Comparison of ENCODE assay signal across 16 cellular contexts in the genomic region with DNA sequence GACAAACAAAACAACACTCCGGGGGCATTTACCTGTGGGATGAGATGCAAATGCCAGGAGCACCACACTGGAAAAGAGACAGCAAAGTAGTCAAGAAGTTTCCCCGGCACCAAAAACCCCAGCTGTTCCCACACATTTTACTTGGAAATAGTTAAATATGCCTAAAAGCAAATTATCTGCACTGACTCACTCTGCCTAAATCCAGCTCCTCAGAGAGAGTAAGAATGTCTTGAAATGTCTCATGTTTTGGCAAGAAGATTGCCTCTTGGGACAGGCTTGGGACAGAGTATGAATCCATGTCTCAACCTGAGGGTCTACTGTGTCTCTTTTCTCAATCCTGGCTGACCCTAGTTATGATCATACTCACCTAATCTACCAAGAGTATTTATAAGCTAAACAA.
DNase-seq lines count a peak whose midpoint lies in the region; ATAC-seq, FAIRE-seq and TF ChIP-seq lines count a peak whose summit lies in the region.
"Had no signal": no experiment of that assay in that cellular context is flagged by ENCODE, and none has a peak within 500 bp of the region (broad histone marks: within the 10 kb centered on the region; RNA-seq: fewer than 3 reads in every experiment).

No MANE protein-coding gene starts in this region.

- H3K9me3 ChIP-seq in K562 (replicated peaks; ENCODE audit: control insufficient read depth, insufficient read depth, low read depth, low read length) = no peaks in the 10 kb centered on the region
- no peaks in the 10 kb centered on the region for H3K9me3 ChIP-seq in smooth muscle cell (replicated peaks; ENCODE audit: low read depth)
- H3K9me3 ChIP-seq: ovary had no signal

- H3K27ac ChIP-seq in K562 (ENCODE audit: extremely low read depth, low read depth, low read length) = no peak overlapping the region
- H3K27ac ChIP-seq in smooth muscle cell (ENCODE audit: low read depth) = peak overlapping the region; percentile 30
- H3K27ac ChIP-seq: C4-2B, ovary had no signal

- H3K9me1 ChIP-seq in K562 (ENCODE audit: control insufficient read depth, insufficient read depth, low read length) = no peaks in the 10 kb centered on the region

- H3K4me2 ChIP-seq in K562 (ENCODE audit: insufficient read depth, low read length) (no peak overlapping the region), smooth muscle cell (peak overlapping the region; percentile 55)

- no peaks in the 10 kb centered on the region for H3F3A ChIP-seq in smooth muscle cell (ENCODE audit: low read depth)

- FAIRE-seq in GM19239 (lab: Jason Lieb, UNC) = peak; percentile 26
- no peak for FAIRE-seq in K562 (lab: Jason Lieb, UNC)
- no peak for FAIRE-seq in D721Med (lab: Jason Lieb, UNC)
- FAIRE-seq: urothelium cell line had no signal

- TF ChIP-seq EP300 in K562 (IDR thresholded peaks at IDR 0.05; ENCODE audit: low read length) = no peak

- peak; percentile 17; the same call in 1 of the 3 replicates for ATAC-seq in K562
- ATAC-seq in left ventricle myocardium superior = peak; percentile 91

- TF ChIP-seq RAD21 in K562 (CRISPR knock-in tag; conservative IDR thresholded peaks at IDR 0.05 in 1 of 2, IDR thresholded peaks at IDR 0.05 in 1 of 2) = no peak

- TF ChIP-seq CTCF in K562 (IDR thresholded peaks at IDR 0.05 in 2 of 3, conservative IDR thresholded peaks at IDR 0.05 in 1 of 3; ENCODE audit: insufficient read depth in 2 of 3, low read depth in 1 of 3, low read length in 3 of 3) = no peak
- TF ChIP-seq CTCF in smooth muscle cell (IDR thresholded peaks at IDR 0.05; ENCODE audit: borderline replicate concordance, insufficient read depth, poor library complexity, severe bottlenecking) = no peak
- TF ChIP-seq CTCF in D721Med (IDR thresholded peaks at IDR 0.05; ENCODE audit: insufficient read depth, missing control alignments) = no peak

- no peaks in the 10 kb centered on the region for H3K4me1 ChIP-seq in K562 (replicated peaks in 1 of 2; ENCODE audit: control insufficient read depth in 2 of 2, insufficient read depth in 2 of 2, low read length in 2 of 2)
- peaks cover 8% of the 10 kb centered on the region for H3K4me1 ChIP-seq in smooth muscle cell (ENCODE audit: low read depth)

- H3K79me2 ChIP-seq in K562 (ENCODE audit: control insufficient read depth, insufficient read depth, low read length) (no peaks in the 10 kb centered on the region), smooth muscle cell (ENCODE audit: low read depth) (no peaks in the 10 kb centered on the region)

- BruUV-seq in K562 (replicated peaks; lab: Mats Ljungman, UMichigan) = no TSS peak

- H2AFZ ChIP-seq in K562 (ENCODE audit: low read depth, low read length) (no peak overlapping the region), smooth muscle cell (ENCODE audit: low read depth) (no peak overlapping the region)

- H3K9ac ChIP-seq in K562 (ENCODE audit: insufficient read depth in 1 of 2, low read depth in 2 of 2, low read length in 2 of 2) (no peak overlapping the region), smooth muscle cell (ENCODE audit: low read depth) (no peak overlapping the region)

- in situ Hi-C loops in K562 (cut with MboI) = no loop called here

- no peak for DNase-seq in GM19239 (ENCODE audit: insufficient read length, low spot score)
- DNase-seq in K562 (ENCODE audit: extremely low read depth in 1 of 4, low spot score in 3 of 4) = no peak
- no peak for DNase-seq in left ventricle myocardium superior
- DNase-seq in smooth muscle cell (lab: John Stamatoyannopoulos, UW; ENCODE audit: unreplicated experiment) = no peak
- no peak for DNase-seq in dermis blood vessel endothelial cell
- no peak for DNase-seq in NCI-H1694 treated with DMSO at 0.1 percent for 48 hours (lab: John Stamatoyannopoulos, UW)
- no peak for DNase-seq in inferior parietal cortex (ENCODE audit: extremely low spot score)
- no peak for DNase-seq in D721Med (ENCODE audit: insufficient read length, low spot score)
- DNase-seq: activated CD8-positive, alpha-beta memory T cell treated with anti-CD3 and anti-CD28 coated beads, Interleukin-2, amount 50 U/mL, for 48 hours; activated naive CD4-positive, alpha-beta T cell treated with anti-CD3 and anti-CD28 coated beads, Interleukin-2, amount 10 ng/mL, durations not matched to agents 7 days and 5 days; erythroblast; NCI-H510A; OCI-M1; ovary had no signal

- POLR2A ChIA-PET in K562 (lab: Yijun Ruan, JAX) = interaction anchor here (0.6 kb wide), 1 partner anchor 1825 kb away, joined by 3 read pairs; no protein-coding TSS in a partner anchor

- intact Hi-C loops in K562 (cut with micrococcal nuclease) (no loop called here), left ventricle myocardium superior (cut with micrococcal nuclease) (no loop called here)

- H4K20me1 ChIP-seq in K562 (replicated peaks; ENCODE audit: control insufficient read depth, insufficient read depth, low read length) (no peaks in the 10 kb centered on the region), smooth muscle cell (ENCODE audit: low read depth) (no peaks in the 10 kb centered on the region)

- WGBS in K562 (ENCODE audit: insufficient coverage, low coverage, missing lambda C conversion rate) = 72% methylated on average over 2 of the region's 2 CpGs
- 47% methylated on average over 2 of the region's 2 CpGs for WGBS in smooth muscle cell (ENCODE audit: low lambda C conversion rate)

- CTCF ChIA-PET in K562 (lab: Yijun Ruan, JAX; ENCODE audit: low intra/inter-chr PET ratio) = no interaction called here

- no peaks in the 10 kb centered on the region for H3K27me3 ChIP-seq in K562 (ENCODE audit: control insufficient read depth in 2 of 2, insufficient read depth in 2 of 2, low read length in 2 of 2)
- no peaks in the 10 kb centered on the region for H3K27me3 ChIP-seq in smooth muscle cell (ENCODE audit: low read depth)
- H3K27me3 ChIP-seq: ovary had no signal

- H3K4me3 ChIP-seq in K562 = no peak overlapping the region
- no peak overlapping the region for H3K4me3 ChIP-seq in smooth muscle cell
- H3K4me3 ChIP-seq: ovary had no signal

- H3K36me3 ChIP-seq in K562 (ENCODE audit: control insufficient read depth, insufficient read depth, low read length) (no peaks in the 10 kb centered on the region), smooth muscle cell (ENCODE audit: low read depth) (no peaks in the 10 kb centered on the region)
- H3K36me3 ChIP-seq: ovary had no signal

- no peak for TF ChIP-seq POLR2A in K562 (conservative IDR thresholded peaks at IDR 0.05)

TF ChIP-seq in K562, 482 proteins besides CTCF, POLR2A, EP300 and RAD21:
- no peak for TF ChIP-seq HSF4 (CRISPR knock-in tag; IDR thresholded peaks at IDR 0.05; ENCODE audit: borderline replicate concordance)
- no peak for TF ChIP-seq CCNT2 (IDR thresholded peaks at IDR 0.05; ENCODE audit: borderline replicate concordance, extremely low read depth, insufficient read length, low read depth, low read length)
- TF ChIP-seq, protein P1, sequence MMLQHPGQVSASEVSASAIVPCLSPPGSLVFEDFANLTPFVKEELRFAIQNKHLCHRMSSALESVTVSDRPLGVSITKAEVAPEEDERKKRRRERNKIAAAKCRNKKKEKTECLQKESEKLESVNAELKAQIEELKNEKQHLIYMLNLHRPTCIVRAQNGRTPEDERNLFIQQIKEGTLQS (IDR thresholded peaks at IDR 0.05) = no peak
- TF ChIP-seq, protein P1 (CRISPR knock-in tag; conservative IDR thresholded peaks at IDR 0.05) = no peak
- TF ChIP-seq, protein P2, sequence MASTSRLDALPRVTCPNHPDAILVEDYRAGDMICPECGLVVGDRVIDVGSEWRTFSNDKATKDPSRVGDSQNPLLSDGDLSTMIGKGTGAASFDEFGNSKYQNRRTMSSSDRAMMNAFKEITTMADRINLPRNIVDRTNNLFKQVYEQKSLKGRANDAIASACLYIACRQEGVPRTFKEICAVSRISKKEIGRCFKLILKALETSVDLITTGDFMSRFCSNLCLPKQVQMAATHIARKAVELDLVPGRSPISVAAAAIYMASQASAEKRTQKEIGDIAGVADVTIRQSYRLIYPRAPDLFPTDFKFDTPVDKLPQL (IDR thresholded peaks at IDR 0.05; ENCODE audit: extremely low read depth, insufficient read length) = no peak
- TF ChIP-seq, protein P3, sequence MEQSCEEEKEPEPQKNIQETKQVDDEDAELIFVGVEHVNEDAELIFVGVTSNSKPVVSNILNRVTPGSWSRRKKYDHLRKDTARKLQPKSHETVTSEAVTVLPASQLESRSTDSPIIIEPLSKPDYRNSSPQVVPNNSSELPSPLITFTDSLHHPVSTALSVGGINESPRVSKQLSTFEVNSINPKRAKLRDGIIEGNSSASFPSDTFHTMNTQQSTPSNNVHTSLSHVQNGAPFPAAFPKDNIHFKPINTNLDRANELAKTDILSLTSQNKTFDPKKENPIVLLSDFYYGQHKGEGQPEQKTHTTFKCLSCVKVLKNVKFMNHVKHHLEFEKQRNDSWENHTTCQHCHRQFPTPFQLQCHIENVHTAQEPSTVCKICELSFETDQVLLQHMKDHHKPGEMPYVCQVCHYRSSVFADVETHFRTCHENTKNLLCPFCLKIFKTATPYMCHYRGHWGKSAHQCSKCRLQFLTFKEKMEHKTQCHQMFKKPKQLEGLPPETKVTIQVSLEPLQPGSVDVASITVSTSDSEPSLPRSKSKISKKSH (CRISPR knock-in tag; IDR thresholded peaks at IDR 0.05) = no peak
